Comparison of ENCODE assay signal across 28 cellular contexts in the genomic region with DNA sequence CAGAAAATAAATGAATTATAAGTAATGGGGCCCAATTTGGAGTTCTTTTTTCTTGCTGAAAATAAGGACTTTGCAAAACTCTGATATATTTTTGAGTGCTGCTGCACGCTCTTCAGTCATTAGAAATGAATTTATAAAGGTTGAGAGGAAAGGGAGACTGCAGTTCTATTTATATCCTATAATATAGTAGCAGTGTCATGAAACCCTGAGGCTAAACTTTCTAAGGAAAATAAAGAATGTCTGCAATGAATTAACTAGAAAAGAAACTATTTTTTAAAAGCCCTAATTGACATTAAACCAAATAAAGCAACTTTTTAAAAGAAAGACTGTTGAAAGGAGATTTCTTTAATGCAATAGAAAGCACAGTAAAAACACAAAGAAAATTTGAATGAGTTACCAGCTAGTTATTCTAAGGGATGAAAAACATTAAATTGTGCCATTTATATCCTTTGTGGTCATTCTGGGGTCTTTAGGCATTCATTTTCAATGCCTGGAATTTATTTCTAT.
"Had no signal": no experiment of that assay in that cellular context is flagged by ENCODE, and none has a peak within 500 bp of the region (broad histone marks: within the 10 kb centered on the region; RNA-seq: fewer than 3 reads in every experiment).

No MANE protein-coding gene starts in this region.

- H3K4me1 Mint-ChIP-seq: natural killer cell; stimulated activated naive CD8-positive, alpha-beta T cell treated with anti-CD3 and anti-CD28 coated beads, Interleukin-15, amount 100 ng/mL, for 72 hours had no signal

- H3K27ac Mint-ChIP-seq: natural killer cell; progenitor cell of endocrine pancreas; stimulated activated naive CD8-positive, alpha-beta T cell treated with anti-CD3 and anti-CD28 coated beads, Interleukin-15, amount 100 ng/mL, for 72 hours had no signal

- H3K4me3 Mint-ChIP-seq: natural killer cell; neural crest cell; stimulated activated naive CD8-positive, alpha-beta T cell treated with anti-CD3 and anti-CD28 coated beads, Interleukin-15, amount 100 ng/mL, for 72 hours had no signal

- H3K36me3 ChIP-seq: gastroesophageal sphincter, heart left ventricle, left ventricle myocardium inferior, lower lobe of right lung, neutrophil, right lobe of liver, suprapubic skin, transverse colon, upper lobe of right lung, uterus had no signal

- ATAC-seq: esophagus mucosa; gastroesophageal sphincter; heart left ventricle; left cardiac atrium; lower lobe of right lung; natural killer cell; right lobe of liver; stimulated activated naive CD8-positive, alpha-beta T cell treated with anti-CD3 and anti-CD28 coated beads, Interleukin-15, amount 100 ng/mL, for 72 hours; upper lobe of right lung had no signal

- H3K9me3 Mint-ChIP-seq: neural crest cell; stimulated activated naive CD8-positive, alpha-beta T cell treated with anti-CD3 and anti-CD28 coated beads, Interleukin-15, amount 100 ng/mL, for 72 hours had no signal

- H3K4me3 ChIP-seq: dorsolateral prefrontal cortex, gastroesophageal sphincter, heart left ventricle, hepatocyte, left ventricle myocardium inferior, lower lobe of right lung, right lobe of liver, smooth muscle cell, suprapubic skin, transverse colon, upper lobe of right lung, uterus had no signal

- H3K36me3 Mint-ChIP-seq: natural killer cell had no signal

- DNase-seq: cortex of kidney; dorsolateral prefrontal cortex; effector CD4-positive, alpha-beta T cell; foreskin fibroblast; heart left ventricle; left cardiac atrium; left ventricle myocardium inferior; lower lobe of right lung; natural killer cell; right lobe of liver; stimulated activated CD4-positive, alpha-beta T cell treated with anti-CD3 and anti-CD28 coated beads, Interleukin-12 subunit alpha, Interleukin-12 subunit beta, amount 100 ng/mL, for 4 hours; stimulated activated CD4-positive, alpha-beta T cell treated with anti-CD3 and anti-CD28 coated beads, Interleukin-1b, Interleukin-23, amount 100 ng/mL, for 48 hours; stimulated activated CD4-positive, alpha-beta T cell treated with anti-CD3 and anti-CD28 coated beads, Interleukin-4, amount 100 ng/mL, for 1 hour; stimulated activated CD8-positive, alpha-beta memory T cell treated with anti-CD3 and anti-CD28 coated beads, Interleukin-4, amount 100 ng/mL, for 48 hours; stimulated activated naive CD4-positive, alpha-beta T cell; stimulated activated naive CD8-positive, alpha-beta T cell treated with anti-CD3 and anti-CD28 coated beads, Interleukin-15, amount 100 ng/mL, for 72 hours; transverse colon; upper lobe of right lung; uterus had no signal

- H3K27me3 Mint-ChIP-seq: progenitor cell of endocrine pancreas; stimulated activated naive CD8-positive, alpha-beta T cell treated with anti-CD3 and anti-CD28 coated beads, Interleukin-15, amount 100 ng/mL, for 72 hours had no signal

- H3K27me3 ChIP-seq: dorsolateral prefrontal cortex, gastroesophageal sphincter, hepatocyte, neutrophil, right lobe of liver, suprapubic skin, transverse colon, upper lobe of right lung, uterus had no signal

- H3K9me3 ChIP-seq: gastroesophageal sphincter, heart left ventricle, lower lobe of right lung, neutrophil, right lobe of liver, suprapubic skin, upper lobe of right lung, uterus had no signal

- H3K9ac ChIP-seq: parathyroid adenoma had no signal

- H3K4me1 ChIP-seq: gastroesophageal sphincter, left ventricle myocardium inferior, lower lobe of right lung, parathyroid adenoma, right lobe of liver, suprapubic skin, upper lobe of right lung, uterus had no signal
